ENCODE assay signal across 1 cellular context in genomic region chr19:20999731-21000352, GRCh38.
TF ChIP-seq lines count a peak whose summit lies in the region.

No MANE protein-coding gene starts in this region.

TF ChIP-seq in SK-N-SH, 30 proteins besides CTCF, POLR2A, EP300 and RAD21 (continued from another document):
- no peak for TF ChIP-seq REST (IDR thresholded peaks at IDR 0.05; ENCODE audit: low read depth, low read length)
- TF ChIP-seq GABPA (IDR thresholded peaks at IDR 0.05; ENCODE audit: low read depth), result peak; percentile 88
- TF ChIP-seq MXI1 (IDR thresholded peaks at IDR 0.05; ENCODE audit: low read depth, low read length), result peak; percentile 93
- TF ChIP-seq CHD2 (IDR thresholded peaks at IDR 0.05; ENCODE audit: low read length, partially characterized antibody), result peak; percentile 96
- peak; percentile 70; the same call in 1 of the 2 replicates for TF ChIP-seq SIN3A (IDR thresholded peaks at IDR 0.05; ENCODE audit: borderline replicate concordance, low read depth, low read length)
- TF ChIP-seq TAF1 (IDR thresholded peaks at IDR 0.05; ENCODE audit: borderline replicate concordance, low read depth, low read length), result peak; percentile 83
- TF ChIP-seq RFX5 (IDR thresholded peaks at IDR 0.05; ENCODE audit: low read length), result peak; percentile 37; the same call in 1 of the 2 replicates
- TF ChIP-seq USF2 (IDR thresholded peaks at IDR 0.05; ENCODE audit: borderline replicate concordance, low read depth, low read length), result no peak
- TF ChIP-seq USF1 (IDR thresholded peaks at IDR 0.05; ENCODE audit: borderline replicate concordance, low read depth), result no peak
- peak; percentile 24; the same call in 1 of the 2 replicates for TF ChIP-seq NFIC (IDR thresholded peaks at IDR 0.05; ENCODE audit: borderline replicate concordance)
- TF ChIP-seq FOXJ3 (CRISPR knock-in tag; IDR thresholded peaks at IDR 0.05), result no peak
- peak; percentile 91 for TF ChIP-seq POLR2AphosphoS5 (IDR thresholded peaks at IDR 0.05; ENCODE audit: low read depth, low read length)
- peak; percentile 96 for TF ChIP-seq IRF3 (IDR thresholded peaks at IDR 0.05; ENCODE audit: low read depth, low read length)
